ENCODE assay signal across 9 cellular contexts in genomic region chr18:63073481-63073880, GRCh38.
DNase-seq lines count a peak whose midpoint lies in the region; ATAC-seq, FAIRE-seq and TF ChIP-seq lines count a peak whose summit lies in the region.
"Had no signal": no experiment of that assay in that cellular context is flagged by ENCODE, and none has a peak within 500 bp of the region (broad histone marks: within the 10 kb centered on the region; RNA-seq: fewer than 3 reads in every experiment).

No MANE protein-coding gene starts in this region.

- no peak for TF ChIP-seq POLR2A in GM12892 (IDR thresholded peaks at IDR 0.05; ENCODE audit: low read depth, low read length)

- in situ Hi-C loops in ACHN (cut with HindIII; ENCODE audit: low pct_ligation_motif_present, low pct_unique_long_range_greater_than_20kb, low sequenced_read_pairs), result no loop called here

- ATAC-seq in HG03108 (IDR thresholded peaks at IDR 0.05; ENCODE audit: unreplicated experiment) (peak; percentile 48), PC-3 (peak; percentile 69), esophagus mucosa (no peak)

- no peaks in the 10 kb centered on the region for H3F3A ChIP-seq in PC-3 (ENCODE audit: low read length, unreplicated experiment)

- POLR2A ChIA-PET in PC-3 (lab: Charles Lee; ENCODE audit: unreplicated experiment), result no interaction called here

- no peaks in the 10 kb centered on the region for H3K9me2 ChIP-seq in PC-3 (replicated peaks; ENCODE audit: low read length)

- no TSS peak for BruUV-seq in PC-3 (replicated peaks; lab: Mats Ljungman, UMichigan)

- H3K4me2 ChIP-seq in PC-3 (ENCODE audit: low read length), result no peak overlapping the region

- no peak overlapping the region for H3K9ac ChIP-seq in PC-3 (ENCODE audit: low read length)

- no peaks in the 10 kb centered on the region for H3K79me2 ChIP-seq in PC-3 (ENCODE audit: low read length)

- peak; percentile 90 for FAIRE-seq in GM12892 (lab: Jason Lieb, UNC)

- no peaks in the 10 kb centered on the region for H3K27me3 ChIP-seq in PC-3 (ENCODE audit: low read length)
- H3K27me3 ChIP-seq in right atrium auricular region, result no peaks in the 10 kb centered on the region
- H3K27me3 ChIP-seq: stomach had no signal

- DNase-seq in ACHN (peak; percentile 10), GM12892 (ENCODE audit: insufficient read length) (peak; percentile 33), PC-3 (peak; percentile 54), nucleus accumbens (lab: John Stamatoyannopoulos, UW) (no peak), right atrium auricular region (ENCODE audit: low spot score) (no peak), epidermal melanocyte (ENCODE audit: insufficient read length, low spot score) (no peak)
- DNase-seq: stomach had no signal

- H3K36me3 ChIP-seq in PC-3 (ENCODE audit: low read depth, low read length), result no peaks in the 10 kb centered on the region
- no peaks in the 10 kb centered on the region for H3K36me3 ChIP-seq in right atrium auricular region
- H3K36me3 ChIP-seq: stomach had no signal

- H3K4me3 ChIP-seq in PC-3 (ENCODE audit: low read length), result no peak overlapping the region
- H3K4me3 ChIP-seq in right atrium auricular region, result no peak overlapping the region
- H3K4me3 ChIP-seq: stomach had no signal

- no peak overlapping the region for H3K27ac ChIP-seq in PC-3 (ENCODE audit: low read length)
- H3K27ac ChIP-seq in right atrium auricular region, result no peak overlapping the region
- H3K27ac ChIP-seq: stomach had no signal

- TF ChIP-seq CTCF in PC-3 (conservative IDR thresholded peaks at IDR 0.05; ENCODE audit: low read depth, low read length) (peak; percentile 60), right atrium auricular region (IDR thresholded peaks at IDR 0.05) (no peak)

- CTCF ChIA-PET in PC-3 (lab: Charles Lee), result no interaction called here

- H3K4me1 ChIP-seq in PC-3 (ENCODE audit: insufficient read depth, low read length) (peaks cover 12% of the 10 kb centered on the region), right atrium auricular region (no peaks in the 10 kb centered on the region)

- H2AFZ ChIP-seq in PC-3 (ENCODE audit: low read length), result no peak overlapping the region

- intact Hi-C loops in PC-3 (cut with micrococcal nuclease), result loop anchor here (5.0 kb wide), 1 partner anchor 56 kb away; no protein-coding TSS in a partner anchor

- no peaks in the 10 kb centered on the region for H4K20me1 ChIP-seq in PC-3 (ENCODE audit: low read length)

- H3K9me3 ChIP-seq in PC-3 (ENCODE audit: low read length) (no peaks in the 10 kb centered on the region), right atrium auricular region (no peaks in the 10 kb centered on the region)
- H3K9me3 ChIP-seq: stomach had no signal

Comparison
In these comparisons a context has a peak if more than half of its experiments do, and no peak if none do; other contexts are left out.
1. DNase-seq: peak in ACHN (single experiment), GM12892 (single experiment) and PC-3 (single experiment); none in nucleus accumbens (0 of 56), right atrium auricular region (single experiment) and epidermal melanocyte (single experiment).